ENCODE assay signal across 8 cellular contexts in the genomic region with DNA sequence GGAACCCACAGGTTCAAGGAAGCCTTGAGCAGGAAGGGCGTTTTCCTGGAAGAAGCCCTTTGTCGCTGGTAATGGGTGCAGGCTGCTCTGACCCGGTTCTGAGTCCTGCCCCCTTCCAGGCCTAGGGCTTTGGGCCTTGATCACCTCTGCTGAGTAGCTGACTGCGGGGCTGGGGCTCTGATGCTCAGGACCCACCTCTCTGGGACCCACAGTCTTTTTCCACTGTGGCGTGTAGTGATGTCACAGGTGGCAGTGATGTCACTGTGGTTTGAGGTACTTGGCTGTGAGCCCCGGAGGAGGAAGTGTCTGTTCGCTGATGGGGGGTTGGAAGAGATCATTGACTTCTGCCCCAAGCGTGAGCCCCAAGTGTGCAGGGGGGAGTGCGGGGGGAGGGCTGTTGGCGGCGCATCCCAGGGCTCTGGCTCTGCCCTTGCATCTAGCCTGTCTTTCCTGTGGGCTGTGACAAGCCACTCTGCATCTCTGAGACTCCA. TPM values are rescaled to one million over a fixed set of nuclear protein-coding genes. Genes with fewer than 3 reads are reported as not detected.
DNase-seq lines count a peak whose midpoint lies in the region; ATAC-seq and TF ChIP-seq lines count a peak whose summit lies in the region.

No MANE protein-coding gene starts in this region.

- H3K4me3 Mint-ChIP-seq in activated CD4-positive, alpha-beta T cell treated with anti-CD3 and anti-CD28 coated beads, Interleukin-2, amount 10 ng/mL, durations not matched to agents 7 days and 5 days, result peak overlapping the region; percentile 72

- CTCF ChIA-PET in activated CD4-positive, alpha-beta T cell treated with anti-CD3 and anti-CD28 coated beads, Interleukin-2, amount 10 ng/mL, durations not matched to agents 7 days and 5 days (lab: Charles Lee), result interaction anchor here (0.8 to 1.7 kb wide), 3 partner anchors 11 to 49 kb away, joined by 3 to 5 read pairs (median 5); no protein-coding TSS in a partner anchor

- H3K27ac Mint-ChIP-seq in activated CD4-positive, alpha-beta T cell treated with anti-CD3 and anti-CD28 coated beads, Interleukin-2, amount 10 ng/mL, durations not matched to agents 7 days and 5 days, result peak overlapping the region; percentile 97

- peaks cover 56% of the 10 kb centered on the region for H3K36me3 Mint-ChIP-seq in activated CD4-positive, alpha-beta T cell treated with anti-CD3 and anti-CD28 coated beads, Interleukin-2, amount 10 ng/mL, durations not matched to agents 7 days and 5 days (ENCODE audit: low read depth)

- H3K9me3 Mint-ChIP-seq in activated CD4-positive, alpha-beta T cell treated with anti-CD3 and anti-CD28 coated beads, Interleukin-2, amount 10 ng/mL, durations not matched to agents 7 days and 5 days, result no peaks in the 10 kb centered on the region

- TF ChIP-seq CTCF in GM12865 (IDR thresholded peaks at IDR 0.05; ENCODE audit: insufficient read depth, low read depth, low read length, missing control alignments), result no peak

- no peak overlapping the region for H3K4me3 ChIP-seq in GM12865 (ENCODE audit: low read depth, low read length)

- in situ Hi-C loops in G401 (cut with HindIII; ENCODE audit: low sequenced_read_pairs), result no loop called here

- POLR2A ChIA-PET in activated CD4-positive, alpha-beta T cell treated with anti-CD3 and anti-CD28 coated beads, Interleukin-2, amount 10 ng/mL, durations not matched to agents 7 days and 5 days (lab: Charles Lee), result no interaction called here

- DNase-seq in GM12865 (ENCODE audit: low read depth) (peak; percentile 43), NCI-H1436 treated with DMSO at 0.1 percent for 48 hours (lab: John Stamatoyannopoulos, UW) (no peak), G401 (ENCODE audit: low spot score) (no peak)
- DNase-seq in activated CD4-positive, alpha-beta T cell treated with anti-CD3 and anti-CD28 coated beads, Interleukin-2, amount 10 ng/mL, durations not matched to agents 7 days and 5 days, result peak; percentile 93
- peak; percentile 83 for DNase-seq in effector CD8-positive, alpha-beta T cell (lab: John Stamatoyannopoulos, UW)
- peak; percentile 75 for DNase-seq in stimulated activated CD4-positive, alpha-beta T cell treated with anti-CD3 and anti-CD28 coated beads, Interleukin-12 subunit alpha, Interleukin-12 subunit beta, amount 100 ng/mL, for 4 hours

- ATAC-seq in GM21825 (IDR thresholded peaks at IDR 0.05; ENCODE audit: unreplicated experiment), result no peak
- no peak for ATAC-seq in GM21619 (IDR thresholded peaks at IDR 0.05; ENCODE audit: unreplicated experiment)

- H3K4me1 Mint-ChIP-seq in activated CD4-positive, alpha-beta T cell treated with anti-CD3 and anti-CD28 coated beads, Interleukin-2, amount 10 ng/mL, durations not matched to agents 7 days and 5 days, result peaks cover 93% of the 10 kb centered on the region

- H3K27me3 Mint-ChIP-seq in activated CD4-positive, alpha-beta T cell treated with anti-CD3 and anti-CD28 coated beads, Interleukin-2, amount 10 ng/mL, durations not matched to agents 7 days and 5 days, result no peaks in the 10 kb centered on the region

RNA-seq across cellular contexts. Expression of a gene that starts 6.9 kb away (rescaled TPM):
- 100 to 1,000 TPM; 167 to 190 TPM for total RNA-seq in activated CD4-positive, alpha-beta T cell treated with anti-CD3 and anti-CD28 coated beads, Interleukin-2, amount 10 ng/mL, durations not matched to agents 7 days and 5 days
- total RNA-seq in G401 (2014; rRNA removed; shearing (Covaris generic)), result not detected in 2 replicates

RNA-seq across cellular contexts. Expression of a gene that starts 56.2 kb away (rescaled TPM):
- total RNA-seq in activated CD4-positive, alpha-beta T cell treated with anti-CD3 and anti-CD28 coated beads, Interleukin-2, amount 10 ng/mL, durations not matched to agents 7 days and 5 days, result 10 to 100 TPM; 34.0 to 41.9 TPM
- 10.0 and 11.4 TPM in 2 replicates for total RNA-seq in G401 (2014; rRNA removed; shearing (Covaris generic))

Comparison
In these comparisons a context has a peak if more than half of its experiments do, and no peak if none do; other contexts are left out.
1. DNase-seq: peak in GM12865 (single experiment), activated CD4-positive, alpha-beta T cell treated with anti-CD3 and anti-CD28 coated beads, Interleukin-2, amount 10 ng/mL, durations not matched to agents 7 days and 5 days (single experiment), effector CD8-positive, alpha-beta T cell (single experiment) and stimulated activated CD4-positive, alpha-beta T cell treated with anti-CD3 and anti-CD28 coated beads, Interleukin-12 subunit alpha, Interleukin-12 subunit beta, amount 100 ng/mL, for 4 hours (single experiment); none in NCI-H1436 treated with DMSO at 0.1 percent for 48 hours (single experiment) and G401 (single experiment).
2. RNA of a gene that starts 6.9 kb away (total RNA-seq): 167 to 190 TPM in activated CD4-positive, alpha-beta T cell treated with anti-CD3 and anti-CD28 coated beads, Interleukin-2, amount 10 ng/mL, durations not matched to agents 7 days and 5 days; not detected in G401; every median in the first group is over 100 times any median in the second.